8 cellular contexts compared by ENCODE assay signal in the genomic region with DNA sequence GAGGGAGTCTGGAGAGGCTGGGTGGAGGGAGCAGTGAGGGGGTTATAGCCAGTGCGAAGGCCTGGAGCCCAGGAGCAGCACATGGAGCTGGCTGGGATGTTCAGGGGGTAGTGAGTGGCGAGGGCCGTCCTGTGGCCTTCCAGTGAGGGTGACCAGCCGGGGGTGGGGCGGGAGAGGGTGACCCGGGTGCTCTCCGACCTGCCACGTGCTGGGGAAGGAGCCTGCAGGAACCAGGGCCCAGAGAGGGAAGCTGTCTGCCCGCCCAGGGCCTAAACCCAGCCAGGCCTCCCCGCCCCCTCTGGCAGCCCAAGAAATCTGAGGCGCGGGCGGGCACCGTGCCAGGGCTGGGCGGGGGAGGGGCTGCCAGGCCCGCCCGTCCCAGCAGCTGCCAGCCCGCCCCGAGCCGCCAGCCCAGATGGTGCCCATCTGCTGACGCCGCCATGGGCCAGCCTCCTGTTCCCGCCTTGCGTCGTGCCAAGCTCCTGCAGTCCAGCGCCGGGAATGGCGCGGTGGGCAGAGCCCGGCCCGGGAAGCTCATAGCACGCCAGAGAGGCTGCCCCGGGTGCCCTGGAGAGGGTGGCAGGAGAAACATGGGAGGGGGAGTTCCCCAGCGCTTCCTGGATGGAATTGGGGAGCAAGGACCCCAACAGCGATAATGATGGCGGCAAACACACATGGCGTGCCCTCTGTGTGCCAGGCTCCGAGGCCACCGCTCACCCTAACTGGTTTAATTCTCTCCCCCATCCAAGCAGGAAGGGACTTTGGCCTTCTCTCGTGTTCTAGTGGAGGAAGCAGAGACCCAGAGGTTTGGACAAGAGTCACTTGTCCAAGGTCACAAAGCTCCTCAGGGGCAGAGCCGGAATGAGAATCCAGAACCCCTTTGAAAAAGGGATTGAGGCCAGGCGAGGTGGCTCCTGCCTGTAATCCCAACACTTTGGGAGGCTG. TPM values are rescaled to one million over a fixed set of nuclear protein-coding genes. Genes with fewer than 3 reads are reported as not detected.
DNase-seq lines count a peak whose midpoint lies in the region; ATAC-seq and TF ChIP-seq lines count a peak whose summit lies in the region.

No MANE protein-coding gene starts in this region.

- no peaks in the 10 kb centered on the region for H3K9me3 Mint-ChIP-seq in activated CD4-positive, alpha-beta memory T cell treated with anti-CD3 and anti-CD28 coated beads for 36 hours

- no peaks in the 10 kb centered on the region for H3K36me3 Mint-ChIP-seq in activated CD4-positive, alpha-beta memory T cell treated with anti-CD3 and anti-CD28 coated beads for 36 hours

- no peaks in the 10 kb centered on the region for H3K27me3 ChIP-seq in colonic mucosa

- no peaks in the 10 kb centered on the region for H3K27me3 Mint-ChIP-seq in activated CD4-positive, alpha-beta memory T cell treated with anti-CD3 and anti-CD28 coated beads for 36 hours

- H3K4me3 ChIP-seq in colonic mucosa = no peak overlapping the region

- DNase-seq in NCI-H748 (lab: John Stamatoyannopoulos, UW; ENCODE audit: unreplicated experiment) = peak; percentile 40
- DNase-seq in NCI-H748 treated with DMSO at 0.1 percent for 48 hours (lab: John Stamatoyannopoulos, UW) = no peak
- DNase-seq in colonic mucosa = peak; percentile 92
- peak; percentile 94 for DNase-seq in medulla oblongata (ENCODE audit: extremely low spot score)
- no peak for DNase-seq in activated CD4-positive, alpha-beta memory T cell treated with anti-CD3 and anti-CD28 coated beads for 36 hours
- no peak for DNase-seq in ecto neural progenitor cell (ENCODE audit: low spot score)
- no peak for DNase-seq in KG1 (lab: John Stamatoyannopoulos, UW)

- peak overlapping the region; percentile 72 for H3K27ac ChIP-seq in colonic mucosa

- no peak overlapping the region for H3K27ac Mint-ChIP-seq in activated CD4-positive, alpha-beta memory T cell treated with anti-CD3 and anti-CD28 coated beads for 36 hours

- TF ChIP-seq CTCF in colonic mucosa (IDR thresholded peaks at IDR 0.05) = no peak

- peak overlapping the region; percentile 54 to 65 for H3K9ac ChIP-seq in colonic mucosa (ENCODE audit: low read depth in 2 of 2, low read length in 2 of 2)

- no peaks in the 10 kb centered on the region for H3K36me3 ChIP-seq in colonic mucosa

- no peak for ATAC-seq in HG02884 (IDR thresholded peaks at IDR 0.05; ENCODE audit: unreplicated experiment)

- intact Hi-C loops in colonic mucosa (cut with DNase I) = no loop called here
- intact Hi-C loops in activated CD4-positive, alpha-beta memory T cell treated with anti-CD3 and anti-CD28 coated beads for 36 hours (cut with micrococcal nuclease) = no loop called here

- no peaks in the 10 kb centered on the region for H3K9me3 ChIP-seq in colonic mucosa

- H3K4me3 Mint-ChIP-seq in activated CD4-positive, alpha-beta memory T cell treated with anti-CD3 and anti-CD28 coated beads for 36 hours = no peak overlapping the region

- POLR2A ChIA-PET in activated CD4-positive, alpha-beta memory T cell treated with anti-CD3 and anti-CD28 coated beads for 36 hours (lab: Charles Lee) = no interaction called here

- peaks cover 11% of the 10 kb centered on the region for H3K4me1 ChIP-seq in colonic mucosa

- CTCF ChIA-PET in activated CD4-positive, alpha-beta memory T cell treated with anti-CD3 and anti-CD28 coated beads for 36 hours (lab: Charles Lee) = interaction anchor here (1.4 kb wide), 1 partner anchor 53 kb away, joined by 3 read pairs; no protein-coding TSS in a partner anchor

- peaks cover 11% of the 10 kb centered on the region for H3K4me1 Mint-ChIP-seq in activated CD4-positive, alpha-beta memory T cell treated with anti-CD3 and anti-CD28 coated beads for 36 hours (ENCODE audit: low read depth)

RNA-seq across cellular contexts. Expression of a gene that starts 21.5 kb away (rescaled TPM):
- total RNA-seq in colonic mucosa = 10 to 100 TPM; 42.0 to 71.3 TPM
- total RNA-seq in activated CD4-positive, alpha-beta memory T cell treated with anti-CD3 and anti-CD28 coated beads for 36 hours = 10 to 100 TPM; 19.7 to 19.9 TPM

Comparison
In these comparisons a context has a peak if more than half of its experiments do, and no peak if none do; other contexts are left out.
1. DNase-seq: peak in NCI-H748 (single experiment), colonic mucosa (single experiment) and medulla oblongata (single experiment); none in NCI-H748 treated with DMSO at 0.1 percent for 48 hours (single experiment), activated CD4-positive, alpha-beta memory T cell treated with anti-CD3 and anti-CD28 coated beads for 36 hours (single experiment), ecto neural progenitor cell (single experiment) and KG1 (single experiment).